Comparison of ENCODE assay signal across 8 cellular contexts in the genomic region with DNA sequence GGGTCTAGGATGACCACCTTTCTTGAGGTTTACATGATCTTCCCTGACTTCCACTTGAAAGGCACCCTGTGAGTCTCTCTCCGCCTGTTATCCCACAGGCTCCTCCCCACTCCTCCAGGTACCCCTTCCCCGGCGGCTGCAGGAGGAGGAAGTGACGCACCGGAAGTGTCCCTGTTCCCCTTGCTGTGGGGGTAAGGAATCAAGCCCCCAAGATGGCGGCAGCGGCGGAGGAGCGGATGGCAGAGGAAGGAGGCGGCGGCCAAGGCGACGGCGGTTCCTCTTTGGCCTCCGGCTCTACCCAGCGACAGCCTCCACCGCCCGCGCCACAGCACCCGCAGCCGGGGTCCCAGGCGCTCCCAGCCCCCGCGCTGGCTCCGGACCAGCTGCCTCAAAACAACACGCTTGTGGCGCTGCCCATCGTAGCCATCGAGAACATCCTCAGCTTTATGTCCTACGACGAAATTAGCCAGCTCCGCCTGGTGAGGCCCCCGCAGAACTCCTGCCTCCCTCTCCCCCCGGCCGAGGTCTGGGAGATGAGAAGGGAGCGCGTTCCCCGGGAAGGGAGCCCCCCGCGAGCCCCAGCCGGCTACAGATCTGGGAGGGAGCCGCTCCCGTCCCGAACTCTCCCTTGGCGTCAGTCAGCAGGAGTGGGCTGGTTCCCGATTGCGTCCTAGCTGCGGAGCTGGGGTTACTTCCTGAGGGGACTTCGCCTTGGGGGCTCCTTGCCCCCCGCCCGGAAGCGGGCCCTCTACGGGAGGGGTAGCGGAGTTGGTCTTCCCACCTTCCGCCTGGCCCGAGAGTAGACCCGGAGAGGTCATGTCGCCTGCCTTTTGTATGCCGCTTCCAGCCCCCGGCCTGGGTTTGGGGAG. TPM values are rescaled to one million over a fixed set of nuclear protein-coding genes. Genes with fewer than 3 reads are reported as not detected.
DNase-seq lines count a peak whose midpoint lies in the region; ATAC-seq, FAIRE-seq and TF ChIP-seq lines count a peak whose summit lies in the region.

A gene with protein sequence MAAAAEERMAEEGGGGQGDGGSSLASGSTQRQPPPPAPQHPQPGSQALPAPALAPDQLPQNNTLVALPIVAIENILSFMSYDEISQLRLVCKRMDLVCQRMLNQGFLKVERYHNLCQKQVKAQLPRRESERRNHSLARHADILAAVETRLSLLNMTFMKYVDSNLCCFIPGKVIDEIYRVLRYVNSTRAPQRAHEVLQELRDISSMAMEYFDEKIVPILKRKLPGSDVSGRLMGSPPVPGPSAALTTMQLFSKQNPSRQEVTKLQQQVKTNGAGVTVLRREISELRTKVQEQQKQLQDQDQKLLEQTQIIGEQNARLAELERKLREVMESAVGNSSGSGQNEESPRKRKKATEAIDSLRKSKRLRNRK (plus strand): TSS at position 194 of the 869 bp plus-strand sequence. CDS start 19 bp downstream, at position 213.

- peaks cover 24% of the 10 kb centered on the region for H3K4me1 ChIP-seq in body of pancreas

- TF ChIP-seq POLR2A in body of pancreas (IDR thresholded peaks at IDR 0.05) = peak; percentile 76 to 93 (median 92)

- H3K27ac ChIP-seq in 22Rv1 (peak within 1 kb of the TSS; percentile 68), body of pancreas (peak within 1 kb of the TSS; percentile 80 to 88 (median 82))

- no peaks in the 10 kb centered on the region for H3K27me3 ChIP-seq in body of pancreas

- no peaks in the 10 kb centered on the region for H3K9me3 ChIP-seq in body of pancreas

- WGBS in body of pancreas, 2 donors = 0 to 1% methylated on average over 7 to 57 of the region's 60 CpGs

- H3K4me3 ChIP-seq in body of pancreas = peak within 1 kb of the TSS; percentile 84 to 87

- ATAC-seq in GM18520 (IDR thresholded peaks at IDR 0.05; ENCODE audit: unreplicated experiment) (peak; percentile 84), HG03064 (IDR thresholded peaks at IDR 0.05; ENCODE audit: low read depth, unreplicated experiment) (peak; percentile 97), body of pancreas (peak; percentile 100), sciatic nerve (peak; percentile 100)

- FAIRE-seq in TTC549 (lab: Jason Lieb, UNC) = peak; percentile 96

- peak; percentile 95 for DNase-seq in NCI-H2107 treated with DMSO at 0.1 percent for 48 hours (lab: John Stamatoyannopoulos, UW; ENCODE audit: unreplicated experiment)
- DNase-seq in body of pancreas = peak; percentile 93 to 95 (median 94)
- DNase-seq in iPS DF 19.7 (ENCODE audit: low read depth, low spot score) = peak; percentile 95
- peak; percentile 97 for DNase-seq in sciatic nerve (ENCODE audit: low spot score)

- intact Hi-C loops in body of pancreas (cut with DNase I) (loop anchor here (10.0 kb wide), 1 partner anchor 221 kb away; the partner anchor contains the start of gene NVL), sciatic nerve (cut with DNase I) (no loop called here)

- no peaks in the 10 kb centered on the region for H3K36me3 ChIP-seq in body of pancreas (replicated peaks in 1 of 2; ENCODE audit: insufficient read depth in 1 of 2, low read depth in 2 of 2)

- no peak for TF ChIP-seq CTCF in 22Rv1 (IDR thresholded peaks at IDR 0.05)
- peak in 1 of 7 experiments; percentile 7 for TF ChIP-seq CTCF in body of pancreas (IDR thresholded peaks at IDR 0.05)

RNA-seq across cellular contexts. Expression of the gene that starts here (rescaled TPM):
- 10 to 100 TPM in 1 of 2 donors, 1 to 10 TPM in 1; 3.0 to 13.7 TPM for total RNA-seq in body of pancreas
- total RNA-seq in sciatic nerve = 29.7 TPM

Comparison
In these comparisons a context has a peak if more than half of its experiments do, and no peak if none do; other contexts are left out.
1. Peak in every context shown above with its lines: DNase-seq, ATAC-seq, H3K4me3 ChIP-seq and H3K27ac ChIP-seq.